ENCODE assay signal across 17 cellular contexts in genomic region chr3:27900316-27900715, GRCh38.
DNase-seq lines count a peak whose midpoint lies in the region; ATAC-seq and TF ChIP-seq lines count a peak whose summit lies in the region.
"Had no signal": no experiment of that assay in that cellular context is flagged by ENCODE, and none has a peak within 500 bp of the region (broad histone marks: within the 10 kb centered on the region; RNA-seq: fewer than 3 reads in every experiment).

No MANE protein-coding gene starts in this region.

- H2AK5ac ChIP-seq in mesenchymal stem cell (ENCODE audit: low read length, severe bottlenecking), result no peak overlapping the region

- H2BK120ac ChIP-seq in mesenchymal stem cell (ENCODE audit: low read depth, low read length), result no peak overlapping the region

- no peak overlapping the region for H3K4ac ChIP-seq in mesenchymal stem cell (ENCODE audit: low read depth in 1 of 2, low read length in 2 of 2)

- H3K27ac ChIP-seq in mesenchymal stem cell (ENCODE audit: low read length, poor library complexity, severe bottlenecking), result no peak overlapping the region
- H3K27ac ChIP-seq: heart right ventricle, lower lobe of right lung had no signal

- H3K18ac ChIP-seq in mesenchymal stem cell (ENCODE audit: low read depth in 1 of 2, low read length in 2 of 2), result no peak overlapping the region

- no peak overlapping the region for H3K23ac ChIP-seq in mesenchymal stem cell (ENCODE audit: low read length in 2 of 2)

- H3K27ac Mint-ChIP-seq in activated CD8-positive, alpha-beta T cell treated with anti-CD3 and anti-CD28 coated beads, Interleukin-2, amount 10 ng/mL, durations not matched to agents 7 days and 5 days, result peak overlapping the region; percentile 70
- peak overlapping the region; percentile 54 for H3K27ac Mint-ChIP-seq in activated naive CD8-positive, alpha-beta T cell treated with anti-CD3 and anti-CD28 coated beads, Interleukin-2, amount 10 ng/mL, durations not matched to agents 7 days and 5 days
- no peak overlapping the region for H3K27ac Mint-ChIP-seq in nephron progenitor cell
- H3K27ac Mint-ChIP-seq: endodermal cell, progenitor cell of endocrine pancreas had no signal

- POLR2A ChIA-PET in activated CD8-positive, alpha-beta T cell treated with anti-CD3 and anti-CD28 coated beads, Interleukin-2, amount 10 ng/mL, durations not matched to agents 7 days and 5 days (lab: Charles Lee), result interaction anchor here (0.6 kb wide), 1 partner anchor 20 kb away, joined by 3 read pairs; no protein-coding TSS in a partner anchor
- POLR2A ChIA-PET in activated naive CD8-positive, alpha-beta T cell treated with anti-CD3 and anti-CD28 coated beads, Interleukin-2, amount 10 ng/mL, durations not matched to agents 7 days and 5 days (lab: Charles Lee), result no interaction called here

- H3K9me3 ChIP-seq in mesenchymal stem cell (ENCODE audit: control insufficient read depth, low read length), result no peaks in the 10 kb centered on the region
- H3K9me3 ChIP-seq: lower lobe of right lung had no signal

- peaks cover 18% of the 10 kb centered on the region for H3K9me3 Mint-ChIP-seq in activated CD8-positive, alpha-beta T cell treated with anti-CD3 and anti-CD28 coated beads, Interleukin-2, amount 10 ng/mL, durations not matched to agents 7 days and 5 days (ENCODE audit: insufficient read depth)
- peaks cover 8% of the 10 kb centered on the region for H3K9me3 Mint-ChIP-seq in activated naive CD8-positive, alpha-beta T cell treated with anti-CD3 and anti-CD28 coated beads, Interleukin-2, amount 10 ng/mL, durations not matched to agents 7 days and 5 days
- no peaks in the 10 kb centered on the region for H3K9me3 Mint-ChIP-seq in nephron progenitor cell

- no peak overlapping the region for H2AFZ ChIP-seq in mesenchymal stem cell (ENCODE audit: low read depth, low read length)

- no peaks in the 10 kb centered on the region for H3K4me1 ChIP-seq in mesenchymal stem cell (ENCODE audit: control insufficient read depth, insufficient read depth, low read depth, low read length)
- H3K4me1 ChIP-seq: heart right ventricle, lower lobe of right lung had no signal

- peaks cover 44% of the 10 kb centered on the region for H3K4me1 Mint-ChIP-seq in activated CD8-positive, alpha-beta T cell treated with anti-CD3 and anti-CD28 coated beads, Interleukin-2, amount 10 ng/mL, durations not matched to agents 7 days and 5 days (ENCODE audit: low read depth)
- H3K4me1 Mint-ChIP-seq in activated naive CD8-positive, alpha-beta T cell treated with anti-CD3 and anti-CD28 coated beads, Interleukin-2, amount 10 ng/mL, durations not matched to agents 7 days and 5 days, result peaks cover 30% of the 10 kb centered on the region
- H3K4me1 Mint-ChIP-seq in nephron progenitor cell, result no peaks in the 10 kb centered on the region
- H3K4me1 Mint-ChIP-seq: endodermal cell had no signal

- peak; percentile 78 for ATAC-seq in activated CD8-positive, alpha-beta T cell treated with anti-CD3 and anti-CD28 coated beads, Interleukin-2, amount 10 ng/mL, durations not matched to agents 7 days and 5 days
- ATAC-seq in activated naive CD8-positive, alpha-beta T cell treated with anti-CD3 and anti-CD28 coated beads, Interleukin-2, amount 10 ng/mL, durations not matched to agents 7 days and 5 days (ENCODE audit: low read depth), result peak; percentile 84
- no peak for ATAC-seq in GM19324 (IDR thresholded peaks at IDR 0.05; ENCODE audit: low FRiP score, unreplicated experiment)
- ATAC-seq: heart right ventricle, HepG2, lower lobe of right lung, Panc1 had no signal

- no peaks in the 10 kb centered on the region for H3K27me3 Mint-ChIP-seq in activated CD8-positive, alpha-beta T cell treated with anti-CD3 and anti-CD28 coated beads, Interleukin-2, amount 10 ng/mL, durations not matched to agents 7 days and 5 days (ENCODE audit: low read depth)
- no peaks in the 10 kb centered on the region for H3K27me3 Mint-ChIP-seq in activated naive CD8-positive, alpha-beta T cell treated with anti-CD3 and anti-CD28 coated beads, Interleukin-2, amount 10 ng/mL, durations not matched to agents 7 days and 5 days
- peaks cover 7% of the 10 kb centered on the region for H3K27me3 Mint-ChIP-seq in nephron progenitor cell (ENCODE audit: low read depth, poor library complexity)
- H3K27me3 Mint-ChIP-seq: progenitor cell of endocrine pancreas had no signal

- H4K8ac ChIP-seq in mesenchymal stem cell (ENCODE audit: low read length), result no peak overlapping the region

- H3K27me3 ChIP-seq in mesenchymal stem cell (ENCODE audit: control insufficient read depth in 1 of 2, insufficient read depth in 1 of 2, low read length in 2 of 2), result no peaks in the 10 kb centered on the region
- H3K27me3 ChIP-seq: heart right ventricle had no signal

- 75% methylated on average over 2 of the region's 2 CpGs for WGBS in mesenchymal stem cell

- H2BK5ac ChIP-seq in mesenchymal stem cell (ENCODE audit: low read depth, low read length, poor library complexity, severe bottlenecking), result no peak overlapping the region

- DNase-seq in activated T-cell treated with anti-CD3 and anti-CD28 coated beads for 24 hours (ENCODE audit: low read depth), result peak; percentile 21
- DNase-seq in activated T-cell treated with anti-CD3 and anti-CD28 coated beads, Interleukin-2, amount 50 U/mL, for 1 hour, result no peak
- DNase-seq in activated CD8-positive, alpha-beta T cell treated with anti-CD3 and anti-CD28 coated beads, Interleukin-2, amount 10 ng/mL, durations not matched to agents 7 days and 5 days, result peak; percentile 51
- DNase-seq in activated naive CD8-positive, alpha-beta T cell treated with anti-CD3 and anti-CD28 coated beads, Interleukin-2, amount 10 ng/mL, durations not matched to agents 7 days and 5 days, result no peak
- DNase-seq in stimulated activated CD8-positive, alpha-beta memory T cell treated with anti-CD3 and anti-CD28 coated beads, Interleukin-4, amount 100 ng/mL, for 48 hours, result peak; percentile 50
- no peak for DNase-seq in nephron progenitor cell
- DNase-seq in mesenchymal stem cell, result no peak
- DNase-seq: anterior cingulate cortex, endodermal cell, HCEC 1CT, heart right ventricle, lower lobe of right lung, small intestine had no signal

- no peak overlapping the region for H2BK15ac ChIP-seq in mesenchymal stem cell (ENCODE audit: low read depth, poor library complexity, severe bottlenecking)

- H3K4me2 ChIP-seq in mesenchymal stem cell (ENCODE audit: low read length, poor library complexity, severe bottlenecking), result no peak overlapping the region

- peaks cover 18% of the 10 kb centered on the region for H3K36me3 Mint-ChIP-seq in activated CD8-positive, alpha-beta T cell treated with anti-CD3 and anti-CD28 coated beads, Interleukin-2, amount 10 ng/mL, durations not matched to agents 7 days and 5 days (ENCODE audit: low read depth)
- H3K36me3 Mint-ChIP-seq in activated naive CD8-positive, alpha-beta T cell treated with anti-CD3 and anti-CD28 coated beads, Interleukin-2, amount 10 ng/mL, durations not matched to agents 7 days and 5 days, result peaks cover 20% of the 10 kb centered on the region
- no peaks in the 10 kb centered on the region for H3K36me3 Mint-ChIP-seq in nephron progenitor cell (ENCODE audit: low read depth)

- no peak overlapping the region for H4K91ac ChIP-seq in mesenchymal stem cell (ENCODE audit: low read length)

- peak overlapping the region; percentile 29 for H3K4me3 Mint-ChIP-seq in activated CD8-positive, alpha-beta T cell treated with anti-CD3 and anti-CD28 coated beads, Interleukin-2, amount 10 ng/mL, durations not matched to agents 7 days and 5 days
- H3K4me3 Mint-ChIP-seq in activated naive CD8-positive, alpha-beta T cell treated with anti-CD3 and anti-CD28 coated beads, Interleukin-2, amount 10 ng/mL, durations not matched to agents 7 days and 5 days, result peak overlapping the region; percentile 5
- no peak overlapping the region for H3K4me3 Mint-ChIP-seq in nephron progenitor cell
- H3K4me3 Mint-ChIP-seq: endodermal cell had no signal

- H3K79me1 ChIP-seq in mesenchymal stem cell (replicated peaks; ENCODE audit: low read length, poor library complexity, severe bottlenecking), result no peaks in the 10 kb centered on the region

- CTCF ChIA-PET in activated CD8-positive, alpha-beta T cell treated with anti-CD3 and anti-CD28 coated beads, Interleukin-2, amount 10 ng/mL, durations not matched to agents 7 days and 5 days (lab: Charles Lee), result no interaction called here

- TF ChIP-seq CTCF in nephron progenitor cell (IDR thresholded peaks at IDR 0.05), result no peak

- no peak overlapping the region for H3K4me3 ChIP-seq in mesenchymal stem cell (ENCODE audit: insufficient read depth in 1 of 2, low read depth in 1 of 2, low read length in 2 of 2)
- H3K4me3 ChIP-seq: heart right ventricle, lower lobe of right lung had no signal

- no peak overlapping the region for H3K14ac ChIP-seq in mesenchymal stem cell (ENCODE audit: low read length in 2 of 2)

- no peak overlapping the region for H3K9ac ChIP-seq in mesenchymal stem cell (ENCODE audit: low read length)

- no peak overlapping the region for H2BK12ac ChIP-seq in mesenchymal stem cell (ENCODE audit: low read length in 2 of 2)

- no peaks in the 10 kb centered on the region for H3K36me3 ChIP-seq in mesenchymal stem cell (ENCODE audit: control insufficient read depth in 1 of 2, insufficient read depth in 2 of 2, low read depth in 1 of 2, low read length in 2 of 2)
- H3K36me3 ChIP-seq: heart right ventricle, lower lobe of right lung had no signal

Comparison
In these comparisons a context has a peak if more than half of its experiments do, and no peak if none do; other contexts are left out.
1. DNase-seq: peak in activated T-cell treated with anti-CD3 and anti-CD28 coated beads for 24 hours (single experiment), activated CD8-positive, alpha-beta T cell treated with anti-CD3 and anti-CD28 coated beads, Interleukin-2, amount 10 ng/mL, durations not matched to agents 7 days and 5 days (single experiment) and stimulated activated CD8-positive, alpha-beta memory T cell treated with anti-CD3 and anti-CD28 coated beads, Interleukin-4, amount 100 ng/mL, for 48 hours (single experiment); none in activated T-cell treated with anti-CD3 and anti-CD28 coated beads, Interleukin-2, amount 50 U/mL, for 1 hour (single experiment), activated naive CD8-positive, alpha-beta T cell treated with anti-CD3 and anti-CD28 coated beads, Interleukin-2, amount 10 ng/mL, durations not matched to agents 7 days and 5 days (single experiment), nephron progenitor cell (single experiment) and mesenchymal stem cell (single experiment).